1 cellular context compared by ENCODE assay signal in the genomic region with DNA sequence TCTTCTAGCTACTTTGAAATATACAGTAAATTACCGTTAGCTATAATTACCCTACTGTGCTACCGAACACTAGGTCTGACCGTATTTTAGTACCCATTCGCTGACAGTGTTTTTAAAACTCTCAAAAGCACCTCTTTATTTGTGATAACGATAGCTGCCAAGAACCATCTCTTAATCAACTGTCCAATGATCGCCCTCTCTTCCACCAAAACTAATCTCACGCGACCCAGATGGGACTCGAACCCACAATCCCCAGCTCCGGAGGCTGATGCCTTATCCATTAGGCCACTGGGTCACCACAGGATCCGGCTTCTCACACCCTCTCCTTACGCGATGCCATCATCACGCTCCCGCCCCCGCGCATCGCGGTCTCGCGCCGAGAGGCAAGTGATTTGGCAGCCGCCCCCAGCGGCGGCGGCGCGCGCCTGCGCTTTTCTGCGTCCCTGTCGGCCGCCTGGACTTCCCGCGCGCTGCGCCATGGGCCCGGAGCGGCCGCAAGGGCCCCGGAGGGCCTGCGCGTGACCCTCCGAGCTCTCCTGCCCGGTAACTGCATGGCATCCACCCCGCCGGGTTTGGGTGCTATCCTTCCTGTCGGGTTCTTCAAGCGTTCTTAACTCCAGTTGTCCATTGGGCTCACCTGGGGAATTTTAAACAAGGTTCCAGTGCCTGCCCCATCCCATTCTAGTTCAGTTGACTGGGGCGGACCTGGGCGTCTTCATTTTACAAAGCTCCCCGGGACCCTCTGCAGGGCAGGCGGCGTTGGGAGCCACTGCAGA.
TF ChIP-seq lines count a peak whose summit lies in the region.

No MANE protein-coding gene starts in this region.

TF ChIP-seq in WTC11, 78 proteins besides CTCF, POLR2A, EP300 and RAD21 (continued from another document):
- TF ChIP-seq ARID4B (CRISPR knock-in tag; IDR thresholded peaks at IDR 0.05; ENCODE audit: borderline replicate concordance) (no peak; the same call in 1 of the 2 replicates), EMX1 (CRISPR knock-in tag; IDR thresholded peaks at IDR 0.05) (no peak), ZNF281 (CRISPR knock-in tag; IDR thresholded peaks at IDR 0.05) (no peak), HMGXB4 (CRISPR knock-in tag; IDR thresholded peaks at IDR 0.05) (peak; percentile 100; the same call in 1 of the 2 replicates), CDX4 (CRISPR knock-in tag; IDR thresholded peaks at IDR 0.05; ENCODE audit: borderline replicate concordance) (no peak), ZNF263 (CRISPR knock-in tag; IDR thresholded peaks at IDR 0.05; ENCODE audit: low read depth) (no peak), NFE2L1 (CRISPR knock-in tag; IDR thresholded peaks at IDR 0.05) (no peak), FOXJ3 (CRISPR knock-in tag; IDR thresholded peaks at IDR 0.05; ENCODE audit: borderline replicate concordance) (no peak), ZNF121 (CRISPR knock-in tag; IDR thresholded peaks at IDR 0.05) (no peak), ATF3 (CRISPR knock-in tag; conservative IDR thresholded peaks at IDR 0.05) (no peak), SMAD4 (CRISPR knock-in tag; IDR thresholded peaks at IDR 0.05) (no peak)
- TF ChIP-seq, protein P1, sequence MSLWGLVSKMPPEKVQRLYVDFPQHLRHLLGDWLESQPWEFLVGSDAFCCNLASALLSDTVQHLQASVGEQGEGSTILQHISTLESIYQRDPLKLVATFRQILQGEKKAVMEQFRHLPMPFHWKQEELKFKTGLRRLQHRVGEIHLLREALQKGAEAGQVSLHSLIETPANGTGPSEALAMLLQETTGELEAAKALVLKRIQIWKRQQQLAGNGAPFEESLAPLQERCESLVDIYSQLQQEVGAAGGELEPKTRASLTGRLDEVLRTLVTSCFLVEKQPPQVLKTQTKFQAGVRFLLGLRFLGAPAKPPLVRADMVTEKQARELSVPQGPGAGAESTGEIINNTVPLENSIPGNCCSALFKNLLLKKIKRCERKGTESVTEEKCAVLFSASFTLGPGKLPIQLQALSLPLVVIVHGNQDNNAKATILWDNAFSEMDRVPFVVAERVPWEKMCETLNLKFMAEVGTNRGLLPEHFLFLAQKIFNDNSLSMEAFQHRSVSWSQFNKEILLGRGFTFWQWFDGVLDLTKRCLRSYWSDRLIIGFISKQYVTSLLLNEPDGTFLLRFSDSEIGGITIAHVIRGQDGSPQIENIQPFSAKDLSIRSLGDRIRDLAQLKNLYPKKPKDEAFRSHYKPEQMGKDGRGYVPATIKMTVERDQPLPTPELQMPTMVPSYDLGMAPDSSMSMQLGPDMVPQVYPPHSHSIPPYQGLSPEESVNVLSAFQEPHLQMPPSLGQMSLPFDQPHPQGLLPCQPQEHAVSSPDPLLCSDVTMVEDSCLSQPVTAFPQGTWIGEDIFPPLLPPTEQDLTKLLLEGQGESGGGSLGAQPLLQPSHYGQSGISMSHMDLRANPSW (CRISPR knock-in tag; conservative IDR thresholded peaks at IDR 0.05; ENCODE audit: low read depth): no peak
- TF ChIP-seq, protein P2, sequence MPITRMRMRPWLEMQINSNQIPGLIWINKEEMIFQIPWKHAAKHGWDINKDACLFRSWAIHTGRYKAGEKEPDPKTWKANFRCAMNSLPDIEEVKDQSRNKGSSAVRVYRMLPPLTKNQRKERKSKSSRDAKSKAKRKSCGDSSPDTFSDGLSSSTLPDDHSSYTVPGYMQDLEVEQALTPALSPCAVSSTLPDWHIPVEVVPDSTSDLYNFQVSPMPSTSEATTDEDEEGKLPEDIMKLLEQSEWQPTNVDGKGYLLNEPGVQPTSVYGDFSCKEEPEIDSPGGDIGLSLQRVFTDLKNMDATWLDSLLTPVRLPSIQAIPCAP (CRISPR knock-in tag; IDR thresholded peaks at IDR 0.05): 0 out of 2 replicates have a peak, but pooled peaks have one; percentile 59
- TF ChIP-seq, protein P3, sequence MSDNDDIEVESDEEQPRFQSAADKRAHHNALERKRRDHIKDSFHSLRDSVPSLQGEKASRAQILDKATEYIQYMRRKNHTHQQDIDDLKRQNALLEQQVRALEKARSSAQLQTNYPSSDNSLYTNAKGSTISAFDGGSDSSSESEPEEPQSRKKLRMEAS (CRISPR knock-in tag; IDR thresholded peaks at IDR 0.05): peak; percentile 86
- TF ChIP-seq, protein P4, sequence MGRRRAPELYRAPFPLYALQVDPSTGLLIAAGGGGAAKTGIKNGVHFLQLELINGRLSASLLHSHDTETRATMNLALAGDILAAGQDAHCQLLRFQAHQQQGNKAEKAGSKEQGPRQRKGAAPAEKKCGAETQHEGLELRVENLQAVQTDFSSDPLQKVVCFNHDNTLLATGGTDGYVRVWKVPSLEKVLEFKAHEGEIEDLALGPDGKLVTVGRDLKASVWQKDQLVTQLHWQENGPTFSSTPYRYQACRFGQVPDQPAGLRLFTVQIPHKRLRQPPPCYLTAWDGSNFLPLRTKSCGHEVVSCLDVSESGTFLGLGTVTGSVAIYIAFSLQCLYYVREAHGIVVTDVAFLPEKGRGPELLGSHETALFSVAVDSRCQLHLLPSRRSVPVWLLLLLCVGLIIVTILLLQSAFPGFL (CRISPR knock-in tag; IDR thresholded peaks at IDR 0.05; ENCODE audit: borderline replicate concordance): 0 out of 2 replicates have a peak, but pooled peaks have one; percentile 84
